ENCODE assay signal across 19 cellular contexts in genomic region chr13:106176103-106176502, GRCh38.
A peak's percentile ranks its signal among the peaks of the same experiment; 100 is the strongest.
DNase-seq lines count a peak whose midpoint lies in the region; ATAC-seq, FAIRE-seq and TF ChIP-seq lines count a peak whose summit lies in the region.
"Had no signal": no experiment of that assay in that cellular context is flagged by ENCODE, and none has a peak within 500 bp of the region (broad histone marks: within the 10 kb centered on the region; RNA-seq: fewer than 3 reads in every experiment).

No MANE protein-coding gene starts in this region.

- H3K27me3 ChIP-seq in endothelial cell of umbilical vein (ENCODE audit: control insufficient read depth in 2 of 2, insufficient read depth in 2 of 2, low read length in 2 of 2) (no peaks in the 10 kb centered on the region), ascending aorta (no peaks in the 10 kb centered on the region)
- H3K27me3 ChIP-seq: suprapubic skin had no signal

- no peaks in the 10 kb centered on the region for H3K79me2 ChIP-seq in endothelial cell of umbilical vein (ENCODE audit: control insufficient read depth, insufficient read depth, low read length)

- H3K27ac ChIP-seq in endothelial cell of umbilical vein (ENCODE audit: insufficient read depth, low read depth, low read length) = no peak overlapping the region
- H3K27ac ChIP-seq in ascending aorta = no peak overlapping the region
- H3K27ac ChIP-seq: C4-2B, suprapubic skin had no signal

- H3K4me2 ChIP-seq in endothelial cell of umbilical vein (ENCODE audit: insufficient read depth, low read length) = no peak overlapping the region

- BruUV-seq in endothelial cell of umbilical vein (replicated peaks; lab: Mats Ljungman, UMichigan) = no TSS peak

- H3K27me3 Mint-ChIP-seq in nephron progenitor cell (ENCODE audit: low read depth, poor library complexity) = peaks cover 5% of the 10 kb centered on the region
- H3K27me3 Mint-ChIP-seq in endothelial cell (ENCODE audit: unreplicated experiment) = no peaks in the 10 kb centered on the region

- POLR2A ChIA-PET in endothelial cell of umbilical vein (lab: Charles Lee) = no interaction called here

- H3K9me1 ChIP-seq in endothelial cell of umbilical vein (replicated peaks; ENCODE audit: control insufficient read depth, extremely low read depth, insufficient read depth, low read length) = no peaks in the 10 kb centered on the region

- no peak overlapping the region for H3K9ac ChIP-seq in endothelial cell of umbilical vein (replicated peaks; ENCODE audit: extremely low read depth, insufficient read depth, low read length)

- H3K4me3 Mint-ChIP-seq in nephron progenitor cell (no peak overlapping the region), endothelial cell (ENCODE audit: unreplicated experiment) (no peak overlapping the region)
- H3K4me3 Mint-ChIP-seq: brain, immature natural killer cell, WTC11 had no signal

- CTCF ChIA-PET in endothelial cell of umbilical vein (lab: Charles Lee) = no interaction called here

- H3K4me1 ChIP-seq in endothelial cell of umbilical vein (ENCODE audit: control insufficient read depth, extremely low read depth, insufficient read depth, low read length) (no peaks in the 10 kb centered on the region), ascending aorta (no peaks in the 10 kb centered on the region)
- H3K4me1 ChIP-seq: suprapubic skin had no signal

- intact Hi-C loops in endothelial cell of umbilical vein (cut with micrococcal nuclease) (no loop called here), ascending aorta (cut with DNase I) (no loop called here)

- dilution Hi-C loops in endothelial cell of umbilical vein (cut with MboI; ENCODE audit: extremely low pct_ligation_motif_present, low sequenced_read_pairs) = no loop called here

- no peaks in the 10 kb centered on the region for H3K36me3 ChIP-seq in endothelial cell of umbilical vein (ENCODE audit: control insufficient read depth in 2 of 2, extremely low read depth in 1 of 2, insufficient read depth in 2 of 2, low read length in 2 of 2)
- no peaks in the 10 kb centered on the region for H3K36me3 ChIP-seq in ascending aorta
- H3K36me3 ChIP-seq: suprapubic skin had no signal

- peaks cover 21% of the 10 kb centered on the region for H3K9me3 Mint-ChIP-seq in nephron progenitor cell
- H3K9me3 Mint-ChIP-seq in endothelial cell (ENCODE audit: unreplicated experiment) = no peaks in the 10 kb centered on the region

- H2AFZ ChIP-seq in endothelial cell of umbilical vein (ENCODE audit: low read depth, low read length) = peak overlapping the region; percentile 68

- ATAC-seq in GM18502 (IDR thresholded peaks at IDR 0.05; ENCODE audit: poor library complexity, unreplicated experiment) = no peak
- ATAC-seq: right cardiac atrium, WTC11 had no signal

- H4K20me1 ChIP-seq in endothelial cell of umbilical vein (replicated peaks; ENCODE audit: control insufficient read depth, extremely low read depth, insufficient read depth, low read length) = no peaks in the 10 kb centered on the region

- no peak overlapping the region for H3K4me3 ChIP-seq in endothelial cell of umbilical vein (replicated peaks in 1 of 3; ENCODE audit: insufficient read depth in 1 of 3, low read depth in 1 of 3, low read length in 3 of 3)
- no peak overlapping the region for H3K4me3 ChIP-seq in ascending aorta
- H3K4me3 ChIP-seq: suprapubic skin had no signal

- H3K4me1 Mint-ChIP-seq in nephron progenitor cell (peaks cover 40% of the 10 kb centered on the region), endothelial cell (ENCODE audit: unreplicated experiment) (no peaks in the 10 kb centered on the region)
- H3K4me1 Mint-ChIP-seq: immature natural killer cell had no signal

- no peak for FAIRE-seq in endothelial cell of umbilical vein (lab: Jason Lieb, UNC)
- FAIRE-seq: RCC 7860 had no signal

- no peaks in the 10 kb centered on the region for H3K9me3 ChIP-seq in endothelial cell of umbilical vein (replicated peaks; ENCODE audit: control insufficient read depth, insufficient read depth, low read length)
- peaks cover 0 to 9% of the 10 kb centered on the region in 2 donors for H3K9me3 ChIP-seq in ascending aorta
- H3K9me3 ChIP-seq: suprapubic skin had no signal

- no peak for TF ChIP-seq POLR2A in endothelial cell of umbilical vein (IDR thresholded peaks at IDR 0.05; ENCODE audit: low read depth, low read length)

- peak overlapping the region; percentile 74 for H3K27ac Mint-ChIP-seq in nephron progenitor cell
- H3K27ac Mint-ChIP-seq in endothelial cell (ENCODE audit: unreplicated experiment) = no peak overlapping the region
- H3K27ac Mint-ChIP-seq: brain, immature natural killer cell, WTC11 had no signal

- DNase-seq in EL (peak; percentile 66), MV-4-11 (lab: John Stamatoyannopoulos, UW) (peak; percentile 42), endothelial cell of umbilical vein (ENCODE audit: low read depth, low spot score) (no peak), nephron progenitor cell (no peak), endothelial cell (ENCODE audit: low spot score) (no peak), ascending aorta (ENCODE audit: low spot score in 2 of 2) (no peak), nucleus accumbens (lab: John Stamatoyannopoulos, UW) (no peak)
- DNase-seq: DMS53; immature natural killer cell; NCI-H2029; NCI-H524 treated with DMSO at 0.1 percent for 48 hours; right cardiac atrium; stimulated activated CD4-positive, alpha-beta T cell treated with anti-CD3 and anti-CD28 coated beads, Interleukin-2, amount 100 ng/mL, for 48 hours had no signal

- no peak for TF ChIP-seq CTCF in endothelial cell of umbilical vein (IDR thresholded peaks at IDR 0.05; ENCODE audit: extremely low read depth in 1 of 2, insufficient read depth in 1 of 2, low read depth in 1 of 2, low read length in 2 of 2)
- TF ChIP-seq CTCF in nephron progenitor cell (IDR thresholded peaks at IDR 0.05) = no peak
- no peak for TF ChIP-seq CTCF in endothelial cell (IDR thresholded peaks at IDR 0.05; ENCODE audit: unreplicated experiment)
- no peak for TF ChIP-seq CTCF in ascending aorta (IDR thresholded peaks at IDR 0.05)

- H3K36me3 Mint-ChIP-seq in nephron progenitor cell (ENCODE audit: low read depth) = peaks cover 13% of the 10 kb centered on the region
- no peaks in the 10 kb centered on the region for H3K36me3 Mint-ChIP-seq in endothelial cell (ENCODE audit: low read depth, unreplicated experiment)
- H3K36me3 Mint-ChIP-seq: brain, immature natural killer cell, WTC11 had no signal

TF ChIP-seq in endothelial cell of umbilical vein, 7 proteins besides CTCF, POLR2A, EP300 and RAD21:
- TF ChIP-seq FOS (IDR thresholded peaks at IDR 0.05; ENCODE audit: borderline replicate concordance, insufficient read depth, low read length) (no peak), EZH2 (IDR thresholded peaks at IDR 0.05; ENCODE audit: borderline replicate concordance, low read depth, low read length, severe bottlenecking) (no peak), POLR2AphosphoS5 (IDR thresholded peaks at IDR 0.05; ENCODE audit: insufficient read depth, low read depth, low read length) (no peak), MAX (IDR thresholded peaks at IDR 0.05; ENCODE audit: insufficient read depth, insufficient read length) (no peak)
TF ChIP-seq in endothelial cell of umbilical vein: peak in this region for 0.

Comparison
In these comparisons a context has a peak if more than half of its experiments do, and no peak if none do; other contexts are left out.
1. DNase-seq: peak in EL (single experiment) and MV-4-11 (single experiment); none in endothelial cell of umbilical vein (single experiment), nephron progenitor cell (single experiment), endothelial cell (single experiment), ascending aorta (0 of 2) and nucleus accumbens (0 of 56).